ENCODE assay signal across 11 cellular contexts in genomic region chr1:39127513-39127912, GRCh38.
DNase-seq lines count a peak whose midpoint lies in the region; ATAC-seq and TF ChIP-seq lines count a peak whose summit lies in the region.
"Had no signal": no experiment of that assay in that cellular context is flagged by ENCODE, and none has a peak within 500 bp of the region (broad histone marks: within the 10 kb centered on the region; RNA-seq: fewer than 3 reads in every experiment).

No MANE protein-coding gene starts in this region.

- H3K36me3 ChIP-seq in esophagus squamous epithelium (peaks cover 0 to 11% (median 0%) of the 10 kb centered on the region in 3 donors), mucosa of descending colon (ENCODE audit: low read depth) (no peaks in the 10 kb centered on the region), A673 (ENCODE audit: insufficient read depth, low read length, poor library complexity, severe bottlenecking) (no peaks in the 10 kb centered on the region)

- intact Hi-C loops in esophagus squamous epithelium (cut with DNase I) (no loop called here), mucosa of descending colon (cut with DNase I, micrococcal nuclease) (no loop called here), A673 (cut with micrococcal nuclease; ENCODE audit: unreplicated experiment) (no loop called here), CD14-positive monocyte (cut with micrococcal nuclease) (no loop called here)

- H3K36me3 Mint-ChIP-seq in type B pancreatic cell (peaks cover 19% of the 10 kb centered on the region), CD14-positive monocyte (peaks cover 3 to 10% of the 10 kb centered on the region in 2 donors)

- H3K9me3 Mint-ChIP-seq in type B pancreatic cell (no peaks in the 10 kb centered on the region), CD14-positive monocyte (no peaks in the 10 kb centered on the region)

- H3K27ac ChIP-seq in esophagus squamous epithelium (peak overlapping the region; percentile 45 to 90 (median 81)), A673 (ENCODE audit: low read depth, low read length, poor library complexity, severe bottlenecking) (no peak overlapping the region)

- peaks cover 35 to 88% (median 70%) of the 10 kb centered on the region in 3 donors for H3K4me1 ChIP-seq in esophagus squamous epithelium
- H3K4me1 ChIP-seq in mucosa of descending colon (ENCODE audit: low read depth), result peaks cover 49% of the 10 kb centered on the region
- H3K4me1 ChIP-seq in A673 (ENCODE audit: insufficient read depth, low read length, poor library complexity, severe bottlenecking), result peaks cover 36% of the 10 kb centered on the region

- peak; percentile 61 for ATAC-seq in mucosa of descending colon

- DNase-seq in NCI-H2196 (lab: John Stamatoyannopoulos, UW; ENCODE audit: unreplicated experiment) (peak; percentile 39), NCI-H2196 treated with DMSO at 0.1 percent for 48 hours (lab: John Stamatoyannopoulos, UW; ENCODE audit: unreplicated experiment) (no peak), esophagus squamous epithelium (lab: John Stamatoyannopoulos, UW) (no peak), mucosa of descending colon (no peak), type B pancreatic cell (ENCODE audit: extremely low spot score, unreplicated experiment) (no peak), iPS-NIHi7 (ENCODE audit: extremely low spot score) (no peak), A673 (ENCODE audit: low spot score) (no peak), CD14-positive monocyte (ENCODE audit: low spot score) (no peak)
- DNase-seq: activated CD4-positive, alpha-beta T cell treated with anti-CD3 and anti-CD28 coated beads for 4 hours; amygdala; NCI-H1105 treated with DMSO at 0.1 percent for 48 hours had no signal

- BruUV-seq in A673 (replicated peaks; lab: Mats Ljungman, UMichigan), result no TSS peak

- H3K27me3 ChIP-seq in esophagus squamous epithelium (no peaks in the 10 kb centered on the region), A673 (replicated peaks; ENCODE audit: insufficient read depth, low read depth, low read length, poor library complexity) (no peaks in the 10 kb centered on the region)

- TF ChIP-seq CTCF in esophagus squamous epithelium (IDR thresholded peaks at IDR 0.05) (no peak), mucosa of descending colon (IDR thresholded peaks at IDR 0.05) (no peak), type B pancreatic cell (conservative IDR thresholded peaks at IDR 0.05) (no peak), A673 (conservative IDR thresholded peaks at IDR 0.05; ENCODE audit: low read depth, low read length) (no peak), CD14-positive monocyte (IDR thresholded peaks at IDR 0.05) (no peak)

- no peaks in the 10 kb centered on the region for H3K9me3 ChIP-seq in esophagus squamous epithelium
- no peaks in the 10 kb centered on the region for H3K9me3 ChIP-seq in mucosa of descending colon
- H3K9me3 ChIP-seq in A673 (ENCODE audit: low read depth, low read length, poor library complexity, severe bottlenecking), result no peaks in the 10 kb centered on the region

- CTCF ChIA-PET in A673 (lab: Charles Lee), result no interaction called here

- H3K27me3 Mint-ChIP-seq in type B pancreatic cell, result no peaks in the 10 kb centered on the region
- H3K27me3 Mint-ChIP-seq in CD14-positive monocyte (ENCODE audit: low read depth in 3 of 3), result peaks cover 0 to 3% (median 0%) of the 10 kb centered on the region in 3 donors

- TF ChIP-seq POLR2A in esophagus squamous epithelium (IDR thresholded peaks at IDR 0.05), result no peak

- no peak overlapping the region for H3K4me3 ChIP-seq in esophagus squamous epithelium
- no peak overlapping the region for H3K4me3 ChIP-seq in mucosa of descending colon
- H3K4me3 ChIP-seq in A673 (ENCODE audit: low read depth, low read length, poor library complexity, severe bottlenecking), result no peak overlapping the region

- H3K4me3 Mint-ChIP-seq in type B pancreatic cell (peak overlapping the region; percentile 40), CD14-positive monocyte (no peak overlapping the region)

- POLR2A ChIA-PET in A673 (lab: Charles Lee; ENCODE audit: low non-redundant PET), result no interaction called here

- peaks cover 40% of the 10 kb centered on the region for H3K4me1 Mint-ChIP-seq in type B pancreatic cell (ENCODE audit: unreplicated experiment)
- H3K4me1 Mint-ChIP-seq in CD14-positive monocyte, result peaks cover 11% of the 10 kb centered on the region

- H3K27ac Mint-ChIP-seq in type B pancreatic cell, result peak overlapping the region; percentile 73
- no peak overlapping the region for H3K27ac Mint-ChIP-seq in CD14-positive monocyte
